ENCODE assay signal across 8 cellular contexts in genomic region chr12:6700646-6701051, GRCh38. TPM values are rescaled to one million over a fixed set of nuclear protein-coding genes. Genes with fewer than 3 reads are reported as not detected.
DNase-seq lines count a peak whose midpoint lies in the region; ATAC-seq and TF ChIP-seq lines count a peak whose summit lies in the region.
"Had no signal": no experiment of that assay in that cellular context is flagged by ENCODE, and none has a peak within 500 bp of the region (broad histone marks: within the 10 kb centered on the region; RNA-seq: fewer than 3 reads in every experiment).

Gene PIANP, minus strand, starts transcription at chr12:6700815. Its CDS starts 2,754 bp downstream, at chr12:6698061.

- H3K36me3 ChIP-seq in HUES48 (ENCODE audit: control insufficient read depth, insufficient read depth, low read length) = peaks cover 8% of the 10 kb centered on the region; the same call in 1 of the 2 replicates
- H3K36me3 ChIP-seq in left lung = no peaks in the 10 kb centered on the region

- H3K4me1 Mint-ChIP-seq in central memory CD8-positive, alpha-beta T cell = peaks cover 8% of the 10 kb centered on the region

- H3K27me3 ChIP-seq in HUES48 (ENCODE audit: control insufficient read depth, insufficient read depth, low read length) = peaks cover 24% of the 10 kb centered on the region
- peaks cover 59 to 98% of the 10 kb centered on the region in 2 donors for H3K27me3 ChIP-seq in left lung

- H3K27ac Mint-ChIP-seq in central memory CD8-positive, alpha-beta T cell (ENCODE audit: low read depth) = no peak within 1 kb of the TSS

- peak; percentile 65 to 79 for ATAC-seq in activated CD4-positive, CD25-positive, alpha-beta regulatory T cell treated with anti-CD3 and anti-CD28 coated beads, Interleukin-2, amount 50 U/mL, for 24 hours
- ATAC-seq in central memory CD8-positive, alpha-beta T cell (replicated peaks; ENCODE audit: extremely low read depth, poor library complexity, severe bottlenecking) = peak; percentile 75
- ATAC-seq in left lung = peak; percentile 79
- ATAC-seq in GM21528 (IDR thresholded peaks at IDR 0.05; ENCODE audit: low FRiP score, unreplicated experiment) = no peak

- intact Hi-C loops in left lung (cut with DNase I) = no loop called here

- peak within 1 kb of the TSS; percentile 18; the same call in 1 of the 2 replicates for H3K9ac ChIP-seq in HUES48 (ENCODE audit: low read depth, low read length)

- H3K27me3 Mint-ChIP-seq in central memory CD8-positive, alpha-beta T cell = peaks cover 71% of the 10 kb centered on the region

- H3K36me3 Mint-ChIP-seq in central memory CD8-positive, alpha-beta T cell (ENCODE audit: insufficient read depth) = peaks cover 4% of the 10 kb centered on the region

- DNase-seq in central memory CD8-positive, alpha-beta T cell (ENCODE audit: low spot score in 2 of 2) = no peak
- DNase-seq in left lung = no peak
- DNase-seq in stimulated activated CD4-positive, alpha-beta T cell treated with anti-CD3 and anti-CD28 coated beads, TNF-alpha, amount 100 ng/mL, for 24 hours (ENCODE audit: low read depth in 3 of 3) = peak in 2 of 3 experiments; percentile 11 to 43
- no peak for DNase-seq in SKM-1 (lab: John Stamatoyannopoulos, UW; ENCODE audit: unreplicated experiment)

- peaks cover 15% of the 10 kb centered on the region for H3K4me1 ChIP-seq in HUES48 (ENCODE audit: control insufficient read depth, insufficient read depth, low read length)
- peaks cover 6 to 15% of the 10 kb centered on the region in 2 donors for H3K4me1 ChIP-seq in left lung

- peak within 1 kb of the TSS; percentile 59 for H3K4me3 Mint-ChIP-seq in central memory CD8-positive, alpha-beta T cell

- no peaks in the 10 kb centered on the region for H3K9me3 Mint-ChIP-seq in central memory CD8-positive, alpha-beta T cell

- peak within 1 kb of the TSS; percentile 78 for H3K4me3 ChIP-seq in HUES48 (ENCODE audit: low read depth, low read length)
- H3K4me3 ChIP-seq in left lung = peak within 1 kb of the TSS; percentile 22 to 28

- H3K9me3 ChIP-seq in HUES48 (ENCODE audit: control insufficient read depth, insufficient read depth, low read length) (no peaks in the 10 kb centered on the region), left lung (no peaks in the 10 kb centered on the region)

- H3K27ac ChIP-seq in HUES48 (ENCODE audit: low read depth, low read length) (no peak within 1 kb of the TSS), left lung (no peak within 1 kb of the TSS)

- no peak for TF ChIP-seq CTCF in left lung (IDR thresholded peaks at IDR 0.05)

RNA-seq across cellular contexts. Expression of gene PIANP, which starts in this region (rescaled TPM):
- total RNA-seq in left lung = under 1 TPM; 0.18 to 0.44 TPM
- total RNA-seq: T-helper 2 cell treated with Interferon-gamma antibody and Interleukin-4, amounts not matched to agents 100 ng/mL and 5 ng/mL, for 36 hours had no signal

Comparison
In these comparisons a context has a peak if more than half of its experiments do, and no peak if none do; other contexts are left out.
1. Peak in ATAC-seq and H3K4me3 ChIP-seq in left lung; RNA of the gene not detected or under 1 TPM.
2. DNase-seq: peak in stimulated activated CD4-positive, alpha-beta T cell treated with anti-CD3 and anti-CD28 coated beads, TNF-alpha, amount 100 ng/mL, for 24 hours (2 of 3); none in central memory CD8-positive, alpha-beta T cell (0 of 2), left lung (0 of 2) and SKM-1 (single experiment).